In the genomic region with DNA sequence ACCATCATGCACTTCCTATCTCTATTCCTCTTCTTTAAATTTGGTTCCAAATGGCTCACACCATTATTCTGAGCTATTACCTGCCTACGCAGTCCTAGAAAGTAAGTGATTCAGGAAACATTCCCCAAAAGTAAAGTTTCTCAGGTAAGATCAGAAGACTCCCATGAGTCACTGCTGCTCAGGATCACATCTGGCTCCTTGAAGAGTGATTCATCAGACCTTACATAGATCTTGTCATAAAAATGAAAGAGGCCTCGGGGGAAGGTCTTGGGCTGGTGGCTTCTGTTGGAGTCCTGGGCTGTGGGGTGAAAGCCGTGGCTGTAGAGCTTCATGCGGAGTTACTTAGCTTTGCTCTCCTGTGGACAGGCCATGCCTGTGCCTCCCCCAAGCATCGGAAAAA, we compare ENCODE assay signal across 1 cellular context.
A peak's percentile ranks its signal among the peaks of the same experiment; 100 is the strongest.
TF ChIP-seq lines count a peak whose summit lies in the region.

No MANE protein-coding gene starts in this region.

TF ChIP-seq in HCT116, 20 proteins besides CTCF, POLR2A, EP300 and RAD21 (continued from another document):
- TF ChIP-seq, protein P1, sequence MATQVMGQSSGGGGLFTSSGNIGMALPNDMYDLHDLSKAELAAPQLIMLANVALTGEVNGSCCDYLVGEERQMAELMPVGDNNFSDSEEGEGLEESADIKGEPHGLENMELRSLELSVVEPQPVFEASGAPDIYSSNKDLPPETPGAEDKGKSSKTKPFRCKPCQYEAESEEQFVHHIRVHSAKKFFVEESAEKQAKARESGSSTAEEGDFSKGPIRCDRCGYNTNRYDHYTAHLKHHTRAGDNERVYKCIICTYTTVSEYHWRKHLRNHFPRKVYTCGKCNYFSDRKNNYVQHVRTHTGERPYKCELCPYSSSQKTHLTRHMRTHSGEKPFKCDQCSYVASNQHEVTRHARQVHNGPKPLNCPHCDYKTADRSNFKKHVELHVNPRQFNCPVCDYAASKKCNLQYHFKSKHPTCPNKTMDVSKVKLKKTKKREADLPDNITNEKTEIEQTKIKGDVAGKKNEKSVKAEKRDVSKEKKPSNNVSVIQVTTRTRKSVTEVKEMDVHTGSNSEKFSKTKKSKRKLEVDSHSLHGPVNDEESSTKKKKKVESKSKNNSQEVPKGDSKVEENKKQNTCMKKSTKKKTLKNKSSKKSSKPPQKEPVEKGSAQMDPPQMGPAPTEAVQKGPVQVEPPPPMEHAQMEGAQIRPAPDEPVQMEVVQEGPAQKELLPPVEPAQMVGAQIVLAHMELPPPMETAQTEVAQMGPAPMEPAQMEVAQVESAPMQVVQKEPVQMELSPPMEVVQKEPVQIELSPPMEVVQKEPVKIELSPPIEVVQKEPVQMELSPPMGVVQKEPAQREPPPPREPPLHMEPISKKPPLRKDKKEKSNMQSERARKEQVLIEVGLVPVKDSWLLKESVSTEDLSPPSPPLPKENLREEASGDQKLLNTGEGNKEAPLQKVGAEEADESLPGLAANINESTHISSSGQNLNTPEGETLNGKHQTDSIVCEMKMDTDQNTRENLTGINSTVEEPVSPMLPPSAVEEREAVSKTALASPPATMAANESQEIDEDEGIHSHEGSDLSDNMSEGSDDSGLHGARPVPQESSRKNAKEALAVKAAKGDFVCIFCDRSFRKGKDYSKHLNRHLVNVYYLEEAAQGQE (IDR thresholded peaks at IDR 0.05; ENCODE audit: low read depth): no peak
- TF ChIP-seq CBX3 (IDR thresholded peaks at IDR 0.05; ENCODE audit: low read depth): no peak
- peak; percentile 43; the same call in 1 of the 2 replicates for TF ChIP-seq FOSL1 (IDR thresholded peaks at IDR 0.05; ENCODE audit: low read depth)
- TF ChIP-seq POLR2AphosphoS5 (IDR thresholded peaks at IDR 0.05; ENCODE audit: low read depth, low read length): no peak
